ENCODE assay signal across 8 cellular contexts in the genomic region with DNA sequence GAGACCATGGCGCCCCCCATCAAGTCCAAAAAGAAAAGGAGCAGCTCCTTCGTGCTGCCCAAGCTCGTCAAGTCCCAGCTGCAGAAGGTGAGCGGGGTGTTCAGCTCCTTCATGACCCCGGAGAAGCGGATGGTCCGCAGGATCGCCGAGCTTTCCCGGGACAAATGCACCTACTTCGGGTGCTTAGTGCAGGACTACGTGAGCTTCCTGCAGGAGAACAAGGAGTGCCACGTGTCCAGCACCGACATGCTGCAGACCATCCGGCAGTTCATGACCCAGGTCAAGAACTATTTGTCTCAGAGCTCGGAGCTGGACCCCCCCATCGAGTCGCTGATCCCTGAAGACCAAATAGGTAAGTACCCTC. TPM values are rescaled to one million over a fixed set of nuclear protein-coding genes. Genes with fewer than 3 reads are reported as not detected.
DNase-seq lines count a peak whose midpoint lies in the region; ATAC-seq and TF ChIP-seq lines count a peak whose summit lies in the region.

No MANE protein-coding gene starts in this region.

- ATAC-seq in right lobe of liver: peak in 2 of 4 donors; percentile 8 to 18

- H3K36me3 ChIP-seq in HUES48 (ENCODE audit: control insufficient read depth, insufficient read depth, low read length) (no peaks in the 10 kb centered on the region), right lobe of liver (peaks cover 0 to 13% (median 0%) of the 10 kb centered on the region in 4 donors), thymus (ENCODE audit: control insufficient read depth, insufficient read depth) (no peaks in the 10 kb centered on the region)

- no peak for TF ChIP-seq POLR2A in right lobe of liver (IDR thresholded peaks at IDR 0.05)

- H3K4me3 ChIP-seq in HUES48 (ENCODE audit: low read depth, low read length): no peak overlapping the region; the same call in 1 of the 2 replicates
- H3K4me3 ChIP-seq in cardiac fibroblast (replicated peaks in 1 of 2; ENCODE audit: low read depth in 2 of 2, low read length in 2 of 2): peak overlapping the region; percentile 58 to 72
- H3K4me3 ChIP-seq in right lobe of liver: peak overlapping the region; percentile 1 to 28 (median 20)
- H3K4me3 ChIP-seq in thymus (ENCODE audit: low read length): peak overlapping the region; percentile 13

- H3K9me3 ChIP-seq in HUES48 (ENCODE audit: control insufficient read depth, insufficient read depth, low read length): no peaks in the 10 kb centered on the region
- no peaks in the 10 kb centered on the region for H3K9me3 ChIP-seq in right lobe of liver
- H3K9me3 ChIP-seq in thymus (ENCODE audit: control insufficient read depth): no peaks in the 10 kb centered on the region

- intact Hi-C loops in right lobe of liver (cut with DNase I): no loop called here

- DNase-seq in cardiac fibroblast (ENCODE audit: low read depth in 2 of 2): peak; percentile 51 to 67
- DNase-seq in right lobe of liver: no peak
- no peak for DNase-seq in NCI-H2081 (lab: John Stamatoyannopoulos, UW)
- DNase-seq in iPS-NIHi11 (ENCODE audit: low spot score): no peak
- no peak for DNase-seq in activated naive CD4-positive, alpha-beta T cell treated with anti-CD3 and anti-CD28 coated beads, Interleukin-2, amount 50 U/mL, for 16 hours
- DNase-seq in NCI-H2196 (lab: John Stamatoyannopoulos, UW; ENCODE audit: unreplicated experiment): no peak

- no peak for TF ChIP-seq CTCF in cardiac fibroblast (IDR thresholded peaks at IDR 0.05; ENCODE audit: low read depth, low read length)
- TF ChIP-seq CTCF in right lobe of liver (IDR thresholded peaks at IDR 0.05): no peak

- 81% methylated on average over 8 of the region's 18 CpGs for WGBS in right lobe of liver (ENCODE audit: insufficient coverage, low coverage, low lambda C conversion rate, missing lambda C conversion rate)
- 92% methylated on average over 18 of the region's 18 CpGs for WGBS in thymus

- H3K27ac ChIP-seq in HUES48 (ENCODE audit: low read depth, low read length) (peak overlapping the region; percentile 4), right lobe of liver (peak overlapping the region in 2 of 3 donors; percentile 7 to 67), thymus (ENCODE audit: low read depth) (peak overlapping the region; percentile 3)

- H3K4me1 ChIP-seq in HUES48 (ENCODE audit: control insufficient read depth, insufficient read depth, low read length): peaks cover 9% of the 10 kb centered on the region
- H3K4me1 ChIP-seq in right lobe of liver: peaks cover 0 to 7% (median 0%) of the 10 kb centered on the region in 4 donors
- H3K4me1 ChIP-seq in thymus (ENCODE audit: control insufficient read depth, insufficient read depth, low read length): no peaks in the 10 kb centered on the region

- H3K27me3 ChIP-seq in HUES48 (ENCODE audit: control insufficient read depth, insufficient read depth, low read length) (no peaks in the 10 kb centered on the region), right lobe of liver (no peaks in the 10 kb centered on the region), thymus (ENCODE audit: control insufficient read depth, insufficient read depth) (no peaks in the 10 kb centered on the region)

- no peak overlapping the region for H3K9ac ChIP-seq in HUES48 (ENCODE audit: low read depth, low read length)

RNA-seq across cellular contexts. Expression of a gene that starts 41.7 kb away (rescaled TPM):
- 10 to 100 TPM; 34.0 to 48.0 (median 41.7) TPM for total RNA-seq in right lobe of liver
- polyA plus RNA-seq in thymus: 105 TPM

Comparison
In these comparisons a context has a peak if more than half of its experiments do, and no peak if none do; other contexts are left out.
1. DNase-seq: peak in cardiac fibroblast (2 of 2); none in right lobe of liver (0 of 3), NCI-H2081 (0 of 2), iPS-NIHi11 (single experiment), activated naive CD4-positive, alpha-beta T cell treated with anti-CD3 and anti-CD28 coated beads, Interleukin-2, amount 50 U/mL, for 16 hours (single experiment) and NCI-H2196 (single experiment).
2. Peak in every context shown above with its lines, with median percentiles within 50 percentile points of each other: H3K27ac ChIP-seq.